ENCODE assay signal across 30 cellular contexts in genomic region chr15:86852741-86853140, GRCh38.
"Had no signal": no experiment of that assay in that cellular context is flagged by ENCODE, and none has a peak within 500 bp of the region (broad histone marks: within the 10 kb centered on the region; RNA-seq: fewer than 3 reads in every experiment).

No MANE protein-coding gene starts in this region.

- H3K4me3 Mint-ChIP-seq: activated naive CD4-positive, alpha-beta T cell treated with anti-CD3 and anti-CD28 coated beads for 36 hours; activated naive CD8-positive, alpha-beta T cell treated with anti-CD3 and anti-CD28 coated beads for 36 hours; memory B cell; naive thymus-derived CD8-positive, alpha-beta T cell; neural crest cell; stimulated activated naive B cell treated with anti-CD40 and anti-IgM and Interleukin-4, amounts not matched to agents 10 μg/mL and 1 μg/mL and 100 μg/mL, for 72 hours; T-helper 2 cell treated with Interferon-gamma antibody and Interleukin-4, amounts not matched to agents 5 μg/mL and 100 μg/mL, for 36 hours had no signal

- H3K27me3 ChIP-seq: adrenal gland, ascending aorta, esophagus squamous epithelium, hepatocyte, pancreas, stomach, suprapubic skin, tibial artery, upper lobe of right lung had no signal

- H3K4me1 ChIP-seq: adrenal gland, ascending aorta, esophagus squamous epithelium, pancreas, prostate gland, stomach, suprapubic skin, tibial artery, upper lobe of right lung had no signal

- H3K27me3 Mint-ChIP-seq: memory B cell had no signal

- H3K9me3 Mint-ChIP-seq: activated naive CD4-positive, alpha-beta T cell treated with anti-CD3 and anti-CD28 coated beads for 36 hours; activated naive CD8-positive, alpha-beta T cell treated with anti-CD3 and anti-CD28 coated beads for 36 hours; neural crest cell; T-helper 2 cell treated with Interferon-gamma antibody and Interleukin-4, amounts not matched to agents 5 μg/mL and 100 μg/mL, for 36 hours had no signal

- H3K36me3 Mint-ChIP-seq: activated naive CD8-positive, alpha-beta T cell treated with anti-CD3 and anti-CD28 coated beads for 36 hours; memory B cell; naive thymus-derived CD8-positive, alpha-beta T cell; stimulated activated naive B cell treated with anti-CD40 and anti-IgM and Interleukin-4, amounts not matched to agents 10 μg/mL and 1 μg/mL and 100 μg/mL, for 72 hours had no signal

- DNase-seq: activated CD4-positive, alpha-beta T cell treated with anti-CD3 and anti-CD28 coated beads for 48 hours; activated CD4-positive, alpha-beta T cell treated with anti-CD3 and anti-CD28 coated beads, Interleukin-2, amount 50 U/mL, for 48 hours; activated CD8-positive, alpha-beta memory T cell treated with anti-CD3 and anti-CD28 coated beads for 24 hours; activated effector memory CD4-positive, alpha-beta T cell treated with anti-CD3 and anti-CD28 coated beads, Interleukin-2, amount 50 U/mL, for 16 hours; activated naive CD4-positive, alpha-beta T cell treated with anti-CD3 and anti-CD28 coated beads for 36 hours; activated naive CD8-positive, alpha-beta T cell treated with anti-CD3 and anti-CD28 coated beads for 36 hours; adrenal gland; central memory CD4-positive, alpha-beta T cell; esophagus squamous epithelium; kidney; left colon; midbrain; naive thymus-derived CD8-positive, alpha-beta T cell; nucleus accumbens; pancreas; stimulated activated CD4-positive, alpha-beta T cell treated with anti-CD3 and anti-CD28 coated beads, Interleukin-15, amount 100 ng/mL, for 24 hours; stimulated activated CD4-positive, alpha-beta T cell treated with anti-CD3 and anti-CD28 coated beads, Interleukin-2, amount 100 ng/mL, for 24 hours; stimulated activated naive B cell treated with anti-CD40 and anti-IgM and Interleukin-4, amounts not matched to agents 10 μg/mL and 1 μg/mL and 100 μg/mL, for 72 hours; stomach; T-helper 1 cell; tibial artery; upper lobe of right lung had no signal

- ATAC-seq: left colon; naive thymus-derived CD8-positive, alpha-beta T cell; pancreas; stimulated activated naive B cell treated with anti-CD40 and anti-IgM and Interleukin-4, amounts not matched to agents 10 μg/mL and 1 μg/mL and 100 μg/mL, for 72 hours; upper lobe of right lung had no signal

- H3K27ac ChIP-seq: adrenal gland, ascending aorta, esophagus squamous epithelium, hepatocyte, pancreas, prostate gland, stomach, suprapubic skin, tibial artery, upper lobe of right lung, VCaP had no signal

- H3K79me2 ChIP-seq: hepatocyte had no signal

- H3K4me3 ChIP-seq: adrenal gland, ascending aorta, esophagus squamous epithelium, hepatocyte, pancreas, prostate gland, stomach, suprapubic skin, tibial artery, upper lobe of right lung had no signal

- H3K36me3 ChIP-seq: adrenal gland, ascending aorta, esophagus squamous epithelium, pancreas, prostate gland, stomach, suprapubic skin, tibial artery, upper lobe of right lung had no signal

- H3K4me2 ChIP-seq: hepatocyte had no signal

- H3K9me3 ChIP-seq: adrenal gland, ascending aorta, esophagus squamous epithelium, pancreas, prostate gland, stomach, suprapubic skin, tibial artery, upper lobe of right lung had no signal

- H2AFZ ChIP-seq: hepatocyte had no signal

- H3K27ac Mint-ChIP-seq: activated naive CD4-positive, alpha-beta T cell treated with anti-CD3 and anti-CD28 coated beads for 36 hours; activated naive CD8-positive, alpha-beta T cell treated with anti-CD3 and anti-CD28 coated beads for 36 hours; memory B cell; naive thymus-derived CD8-positive, alpha-beta T cell; stimulated activated naive B cell treated with anti-CD40 and anti-IgM and Interleukin-4, amounts not matched to agents 10 μg/mL and 1 μg/mL and 100 μg/mL, for 72 hours; T-helper 2 cell treated with Interferon-gamma antibody and Interleukin-4, amounts not matched to agents 5 μg/mL and 100 μg/mL, for 36 hours had no signal

- H3K4me1 Mint-ChIP-seq: activated naive CD8-positive, alpha-beta T cell treated with anti-CD3 and anti-CD28 coated beads for 36 hours; memory B cell; naive thymus-derived CD8-positive, alpha-beta T cell; stimulated activated naive B cell treated with anti-CD40 and anti-IgM and Interleukin-4, amounts not matched to agents 10 μg/mL and 1 μg/mL and 100 μg/mL, for 72 hours had no signal
